15 cellular contexts compared by ENCODE assay signal in the genomic region with DNA sequence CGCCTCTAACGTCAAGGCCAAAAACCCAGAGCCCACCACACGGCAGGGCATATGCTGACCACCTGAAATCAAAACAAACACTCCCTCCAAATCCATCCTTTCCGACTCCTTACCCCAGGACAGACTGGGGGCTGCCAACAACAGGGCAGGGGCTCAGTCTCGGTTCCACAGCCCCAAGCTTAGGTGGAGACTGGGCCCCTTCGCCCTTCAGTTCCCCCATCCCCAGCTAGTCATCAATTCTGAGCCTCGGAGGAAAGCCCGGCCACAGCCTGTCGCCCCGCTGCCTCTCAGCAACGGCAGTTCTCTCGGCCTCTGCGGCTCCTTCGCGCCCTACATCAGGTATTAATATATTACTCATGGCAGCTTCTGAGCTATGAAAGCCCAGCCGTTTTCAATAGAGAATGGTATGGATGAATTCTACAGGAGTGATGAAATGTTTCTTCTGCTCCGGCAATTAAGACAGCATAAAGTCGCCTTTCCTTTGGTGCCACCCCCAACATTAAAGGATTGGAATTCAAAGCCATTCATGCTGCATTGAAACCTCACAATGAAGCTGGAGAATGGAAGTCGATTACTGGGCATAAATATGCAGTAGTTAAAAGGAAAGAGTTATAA. TPM values are rescaled to one million over a fixed set of nuclear protein-coding genes. Genes with fewer than 3 reads are reported as not detected.
DNase-seq lines count a peak whose midpoint lies in the region; ATAC-seq and TF ChIP-seq lines count a peak whose summit lies in the region.
"Had no signal": no experiment of that assay in that cellular context is flagged by ENCODE, and none has a peak within 500 bp of the region (broad histone marks: within the 10 kb centered on the region; RNA-seq: fewer than 3 reads in every experiment).

No MANE protein-coding gene starts in this region.

- POLR2A ChIA-PET in A673 (lab: Charles Lee; ENCODE audit: low non-redundant PET), result no interaction called here
- POLR2A ChIA-PET in CD4-positive, alpha-beta memory T cell (lab: Charles Lee; ENCODE audit: partially characterized antibody), result interaction anchor here (0.8 to 4.0 kb wide), 5 partner anchors 17 to 253 kb away, joined by 3 to 27 read pairs (median 4); no protein-coding TSS in a partner anchor
- POLR2A ChIA-PET in naive thymus-derived CD8-positive, alpha-beta T cell (lab: Charles Lee), result interaction anchor here (0.8 to 2.3 kb wide), 11 partner anchors 15 to 131 kb away, joined by 3 to 9 read pairs (median 4); no protein-coding TSS in a partner anchor

- no peaks in the 10 kb centered on the region for H3K27me3 Mint-ChIP-seq in CD4-positive, alpha-beta memory T cell
- peaks cover 9% of the 10 kb centered on the region for H3K27me3 Mint-ChIP-seq in brain
- H3K27me3 Mint-ChIP-seq in naive thymus-derived CD8-positive, alpha-beta T cell, result no peaks in the 10 kb centered on the region
- H3K27me3 Mint-ChIP-seq: stimulated activated naive CD8-positive, alpha-beta T cell treated with anti-CD3 and anti-CD28 coated beads, Interleukin-15, Interleukin-2, amounts not matched to agents 100 ng/mL and 50 ng/mL, for 24 hours had no signal

- no peaks in the 10 kb centered on the region for H3K9me3 ChIP-seq in A673 (ENCODE audit: low read depth, low read length, poor library complexity, severe bottlenecking)
- H3K9me3 ChIP-seq in CD4-positive, alpha-beta memory T cell (ENCODE audit: control insufficient read depth in 1 of 2, low read length in 2 of 2), result no peaks in the 10 kb centered on the region

- H3K27ac ChIP-seq in A673 (ENCODE audit: low read depth, low read length, poor library complexity, severe bottlenecking), result peak overlapping the region; percentile 71
- no peak overlapping the region for H3K27ac ChIP-seq in CD4-positive, alpha-beta memory T cell (ENCODE audit: low read depth, low read length)

- CTCF ChIA-PET in A673 (lab: Charles Lee), result no interaction called here
- CTCF ChIA-PET in CD4-positive, alpha-beta memory T cell (lab: Charles Lee; ENCODE audit: partially characterized antibody), result interaction anchor here (1.0 to 3.8 kb wide), 6 partner anchors 74 to 255 kb away, joined by 3 to 34 read pairs (median 4); no protein-coding TSS in a partner anchor

- peak overlapping the region in 3 of 8 donors; percentile 22 to 93 (median 52) for H3K4me3 Mint-ChIP-seq in CD4-positive, alpha-beta memory T cell
- peak overlapping the region; percentile 92 to 98 (median 96) for H3K4me3 Mint-ChIP-seq in brain
- H3K4me3 Mint-ChIP-seq in naive thymus-derived CD8-positive, alpha-beta T cell, result peak overlapping the region in 7 of 10 donors; percentile 13 to 88 (median 33)

- no TSS peak for BruUV-seq in A673 (replicated peaks; lab: Mats Ljungman, UMichigan)

- peak overlapping the region in 6 of 7 donors; percentile 38 to 74 (median 50) for H3K27ac Mint-ChIP-seq in CD4-positive, alpha-beta memory T cell
- H3K27ac Mint-ChIP-seq in brain, result peak overlapping the region; percentile 15 to 99 (median 96)
- H3K27ac Mint-ChIP-seq in naive thymus-derived CD8-positive, alpha-beta T cell, result peak overlapping the region in 7 of 10 donors; percentile 66 to 93 (median 89)

- H3K36me3 Mint-ChIP-seq in CD4-positive, alpha-beta memory T cell, result peaks cover 0 to 9% of the 10 kb centered on the region in 2 donors
- peaks cover 5% of the 10 kb centered on the region for H3K36me3 Mint-ChIP-seq in brain
- H3K36me3 Mint-ChIP-seq in naive thymus-derived CD8-positive, alpha-beta T cell, result no peaks in the 10 kb centered on the region

- ATAC-seq in naive thymus-derived CD8-positive, alpha-beta T cell, result no peak
- ATAC-seq in HG03521 (IDR thresholded peaks at IDR 0.05; ENCODE audit: unreplicated experiment), result no peak
- ATAC-seq: K562, left colon had no signal

- H3K9me3 Mint-ChIP-seq in CD4-positive, alpha-beta memory T cell, result peaks cover 0 to 2% (median 0%) of the 10 kb centered on the region in 8 donors
- H3K9me3 Mint-ChIP-seq in brain, result peaks cover 0 to 4% (median 0%) of the 10 kb centered on the region in 5 experiments
- H3K9me3 Mint-ChIP-seq in naive thymus-derived CD8-positive, alpha-beta T cell, result no peaks in the 10 kb centered on the region
- H3K9me3 Mint-ChIP-seq: stimulated activated naive CD8-positive, alpha-beta T cell treated with anti-CD3 and anti-CD28 coated beads, Interleukin-15, Interleukin-2, amounts not matched to agents 100 ng/mL and 50 ng/mL, for 24 hours had no signal

- DNase-seq in A673 (ENCODE audit: low spot score) (peak; percentile 52), kidney glomerular epithelial cell (lab: John Stamatoyannopoulos, UW) (no peak), HuH-7 (ENCODE audit: low spot score) (no peak), KG1 (lab: John Stamatoyannopoulos, UW) (no peak)
- DNase-seq in CD4-positive, alpha-beta memory T cell, result peak in 1 of 5 donors; percentile 23
- DNase-seq in naive thymus-derived CD8-positive, alpha-beta T cell, result no peak
- DNase-seq: activated CD4-positive, alpha-beta T cell treated with anti-CD3 and anti-CD28 coated beads for 1 hour; GF-D8; left colon; NCI-H1694 treated with DMSO at 0.1 percent for 48 hours; NCI-H774 had no signal

- H3K27me3 ChIP-seq in A673 (replicated peaks; ENCODE audit: insufficient read depth, low read depth, low read length, poor library complexity), result no peaks in the 10 kb centered on the region
- H3K27me3 ChIP-seq in CD4-positive, alpha-beta memory T cell (ENCODE audit: insufficient read depth, low read length), result no peaks in the 10 kb centered on the region

- intact Hi-C loops in A673 (cut with micrococcal nuclease; ENCODE audit: unreplicated experiment), result no loop called here
- intact Hi-C loops in CD4-positive, alpha-beta memory T cell (cut with micrococcal nuclease), result loop anchor here (2.0 kb wide), 1 partner anchor 253 kb away; no protein-coding TSS in a partner anchor

- H3K4me1 ChIP-seq in A673 (ENCODE audit: insufficient read depth, low read length, poor library complexity, severe bottlenecking), result peaks cover 26% of the 10 kb centered on the region
- peaks cover 30% of the 10 kb centered on the region for H3K4me1 ChIP-seq in CD4-positive, alpha-beta memory T cell (ENCODE audit: insufficient read depth, low read length)

- H3K4me3 ChIP-seq in A673 (ENCODE audit: low read depth, low read length, poor library complexity, severe bottlenecking), result no peak overlapping the region
- H3K4me3 ChIP-seq in CD4-positive, alpha-beta memory T cell (ENCODE audit: low read length in 2 of 2), result no peak overlapping the region
- H3K4me3 ChIP-seq: K562 had no signal

- TF ChIP-seq CTCF in A673 (conservative IDR thresholded peaks at IDR 0.05; ENCODE audit: low read depth, low read length) (no peak), brain (conservative IDR thresholded peaks at IDR 0.05) (no peak)

- H3K4me1 Mint-ChIP-seq in CD4-positive, alpha-beta memory T cell, result peaks cover 24 to 60% (median 41%) of the 10 kb centered on the region in 4 donors
- H3K4me1 Mint-ChIP-seq in brain, result peaks cover 78% of the 10 kb centered on the region
- peaks cover 32 to 66% (median 57%) of the 10 kb centered on the region in 4 donors for H3K4me1 Mint-ChIP-seq in naive thymus-derived CD8-positive, alpha-beta T cell

- H3K36me3 ChIP-seq in A673 (ENCODE audit: insufficient read depth, low read length, poor library complexity, severe bottlenecking), result no peaks in the 10 kb centered on the region
- H3K36me3 ChIP-seq in CD4-positive, alpha-beta memory T cell (ENCODE audit: insufficient read depth, low read length), result no peaks in the 10 kb centered on the region

RNA-seq across cellular contexts. Expression of gene HDAC4, which starts 2.9 kb away (rescaled TPM):
- 36.0 and 40.0 TPM in 2 replicates for total RNA-seq in A673 (2021)
- 10 to 100 TPM; 50.2 to 59.7 TPM for total RNA-seq in CD4-positive, alpha-beta memory T cell
- polyA plus RNA-seq in CD4-positive, alpha-beta memory T cell, result 10 to 100 TPM in 1 of 2 donors, 1 to 10 TPM in 1; 1.4 to 10.6 TPM
- 8.5 TPM for polyA plus RNA-seq in brain (ENCODE audit: insufficient read depth, low read depth, low replicate concordance)
- 10 to 100 TPM; 31.7 to 37.3 TPM for total RNA-seq in naive thymus-derived CD8-positive, alpha-beta T cell
- polyA plus RNA-seq in naive thymus-derived CD8-positive, alpha-beta T cell, result 10 to 100 TPM in 1 of 3 donors, 1 to 10 TPM in 2; 2.8 to 10.1 (median 8.0) TPM
